1 cellular context compared by ENCODE assay signal in the genomic region with DNA sequence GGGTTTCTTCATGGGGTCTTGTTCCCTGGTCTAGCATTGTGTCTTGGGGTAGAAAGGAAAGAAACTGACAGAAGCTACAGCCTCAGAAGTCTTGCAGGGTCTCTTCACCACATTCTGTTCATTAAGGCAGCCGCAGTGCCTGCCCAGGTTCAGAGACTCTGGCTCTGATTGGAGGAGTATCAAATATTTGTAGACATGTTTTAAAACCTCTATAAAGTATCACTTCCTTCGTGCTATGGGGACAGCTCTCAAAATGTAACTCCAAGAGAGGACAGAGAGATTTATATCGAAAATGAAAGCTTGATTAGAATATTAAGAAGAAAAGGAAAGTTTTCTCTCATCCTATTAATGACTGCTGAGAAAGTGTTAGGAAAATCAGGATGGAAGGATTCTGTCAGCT.
A peak's percentile ranks its signal among the peaks of the same experiment; 100 is the strongest.
TF ChIP-seq lines count a peak whose summit lies in the region.

No MANE protein-coding gene starts in this region.

TF ChIP-seq in GM12878, 131 proteins besides CTCF, POLR2A, EP300 and RAD21 (continued from another document):
- TF ChIP-seq, protein P1, sequence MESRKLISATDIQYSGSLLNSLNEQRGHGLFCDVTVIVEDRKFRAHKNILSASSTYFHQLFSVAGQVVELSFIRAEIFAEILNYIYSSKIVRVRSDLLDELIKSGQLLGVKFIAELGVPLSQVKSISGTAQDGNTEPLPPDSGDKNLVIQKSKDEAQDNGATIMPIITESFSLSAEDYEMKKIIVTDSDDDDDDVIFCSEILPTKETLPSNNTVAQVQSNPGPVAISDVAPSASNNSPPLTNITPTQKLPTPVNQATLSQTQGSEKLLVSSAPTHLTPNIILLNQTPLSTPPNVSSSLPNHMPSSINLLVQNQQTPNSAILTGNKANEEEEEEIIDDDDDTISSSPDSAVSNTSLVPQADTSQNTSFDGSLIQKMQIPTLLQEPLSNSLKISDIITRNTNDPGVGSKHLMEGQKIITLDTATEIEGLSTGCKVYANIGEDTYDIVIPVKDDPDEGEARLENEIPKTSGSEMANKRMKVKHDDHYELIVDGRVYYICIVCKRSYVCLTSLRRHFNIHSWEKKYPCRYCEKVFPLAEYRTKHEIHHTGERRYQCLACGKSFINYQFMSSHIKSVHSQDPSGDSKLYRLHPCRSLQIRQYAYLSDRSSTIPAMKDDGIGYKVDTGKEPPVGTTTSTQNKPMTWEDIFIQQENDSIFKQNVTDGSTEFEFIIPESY (IDR thresholded peaks at IDR 0.05): no peak
- TF ChIP-seq ZSCAN29 (IDR thresholded peaks at IDR 0.05): no peak
- peak; percentile 21; the same call in 1 of the 2 replicates for TF ChIP-seq JUNB (IDR thresholded peaks at IDR 0.05)
